ENCODE assay signal across 1 cellular context in the genomic region with DNA sequence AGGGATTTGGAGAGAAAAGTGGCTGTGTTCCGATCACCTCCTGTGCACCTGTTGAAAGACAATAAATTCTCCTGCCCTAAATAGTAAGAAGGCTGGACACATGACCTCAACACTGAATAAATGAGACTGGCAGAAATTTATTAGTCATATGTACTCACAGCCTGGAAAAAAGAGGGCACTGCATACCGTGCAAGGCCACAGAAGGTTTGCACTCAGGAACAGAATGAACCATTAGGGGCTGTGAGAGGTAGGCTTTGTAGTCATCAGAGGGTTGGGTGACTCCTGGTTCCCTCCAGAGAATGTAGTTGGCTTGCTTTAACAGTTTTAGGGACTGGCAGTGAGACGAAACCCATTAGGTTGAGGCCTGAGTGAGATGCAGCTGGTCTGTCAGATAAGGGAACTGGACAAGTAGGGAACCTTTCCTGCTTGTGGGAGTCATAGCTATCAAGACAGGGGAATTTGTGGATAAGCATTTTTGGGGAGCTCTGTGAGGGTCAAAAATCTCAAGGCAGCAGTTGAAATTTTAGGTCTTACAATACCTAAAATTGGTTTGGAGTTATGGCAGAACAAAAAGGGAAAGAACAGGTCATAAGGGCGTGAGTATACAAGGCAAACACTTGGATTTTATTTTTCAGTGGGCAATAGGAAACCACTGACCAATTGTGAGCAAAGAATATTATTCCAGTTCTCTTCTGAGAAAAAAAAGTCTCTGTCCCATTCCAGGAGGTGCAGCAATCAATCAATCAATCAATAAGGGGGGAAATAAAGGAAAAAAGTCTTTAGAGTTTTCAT.
TF ChIP-seq lines count a peak whose summit lies in the region.

No MANE protein-coding gene starts in this region.

TF ChIP-seq in K562, 482 proteins besides CTCF, POLR2A, EP300 and RAD21 (continued from another document and continues in another):
- TF ChIP-seq THAP12 (CRISPR knock-in tag; IDR thresholded peaks at IDR 0.05) (no peak), MXI1 (IDR thresholded peaks at IDR 0.05; ENCODE audit: low read depth, low read length) (peak; percentile 69; the same call in 1 of the 2 replicates), COPS2 (conservative IDR thresholded peaks at IDR 0.05) (no peak), MNT (conservative IDR thresholded peaks at IDR 0.05) (peak in 1 of 2 experiments; percentile 38; a peak in 3 of 4 replicates), NR2F6 (CRISPR knock-in tag; IDR thresholded peaks at IDR 0.05) (no peak), ZNF77 (CRISPR knock-in tag; IDR thresholded peaks at IDR 0.05) (no peak), ZNF134 (CRISPR knock-in tag; conservative IDR thresholded peaks at IDR 0.05) (0 out of 2 replicates have a peak, but pooled peaks have one; percentile 55), ZBTB11 (CRISPR knock-in tag; IDR thresholded peaks at IDR 0.05) (peak in 1 of 3 experiments; percentile 14; a peak in 1 of 6 replicates), SMARCA4 (IDR thresholded peaks at IDR 0.05) (peak; percentile 99), ZC3H4 (CRISPR knock-in tag; IDR thresholded peaks at IDR 0.05; ENCODE audit: borderline replicate concordance) (no peak), FOSL1 (tag; conservative IDR thresholded peaks at IDR 0.05) (no peak; the same call in 1 of the 2 replicates), NR2C1 (IDR thresholded peaks at IDR 0.05) (peak; percentile 9; the same call in 1 of the 2 replicates), NR2C1 (tag; IDR thresholded peaks at IDR 0.05) (peak; percentile 73), ZC3H8 (IDR thresholded peaks at IDR 0.05) (no peak), SP1 (CRISPR knock-in tag; IDR thresholded peaks at IDR 0.05) (no peak), CUX1 (CRISPR knock-in tag; IDR thresholded peaks at IDR 0.05) (peak; percentile 71), PRDM10 (IDR thresholded peaks at IDR 0.05; ENCODE audit: partially characterized antibody) (peak; percentile 99), RBBP5 (IDR thresholded peaks at IDR 0.05; ENCODE audit: borderline replicate concordance, insufficient read depth, low read length, poor library complexity, severe bottlenecking) (no peak), JUNB (CRISPR knock-in tag; conservative IDR thresholded peaks at IDR 0.05) (no peak), DDX20 (tag; IDR thresholded peaks at IDR 0.05; ENCODE audit: low read depth) (no peak), EZH2 (IDR thresholded peaks at IDR 0.05; ENCODE audit: borderline replicate concordance, low read depth, low read length) (no peak; the same call in 1 of the 2 replicates), CREB3L1 (IDR thresholded peaks at IDR 0.05; ENCODE audit: borderline replicate concordance, low read depth) (peak; percentile 40; the same call in 1 of the 2 replicates), NR1H2 (CRISPR knock-in tag; IDR thresholded peaks at IDR 0.05) (no peak), CHCHD3 (CRISPR knock-in tag; IDR thresholded peaks at IDR 0.05) (no peak), ZKSCAN3 (CRISPR knock-in tag; IDR thresholded peaks at IDR 0.05) (no peak), ZFP36 (IDR thresholded peaks at IDR 0.05; ENCODE audit: low read depth, low read length, partially characterized antibody) (no peak), GATA2 (CRISPR knock-in tag; IDR thresholded peaks at IDR 0.05) (peak; percentile 95), FOXA3 (CRISPR knock-in tag; conservative IDR thresholded peaks at IDR 0.05 in 1 of 2, IDR thresholded peaks at IDR 0.05 in 1 of 2) (no peak; a peak in 1 of 4 replicates), XRCC3 (IDR thresholded peaks at IDR 0.05) (no peak), ZNF586 (CRISPR knock-in tag; conservative IDR thresholded peaks at IDR 0.05) (no peak), SP2 (IDR thresholded peaks at IDR 0.05; ENCODE audit: extremely low read depth, low read depth, low read length, poor library complexity, severe bottlenecking) (no peak), YBX1 (IDR thresholded peaks at IDR 0.05) (no peak), RBM17 (IDR thresholded peaks at IDR 0.05; ENCODE audit: borderline replicate concordance, low read depth, low read length) (no peak), ZNF764 (CRISPR knock-in tag; IDR thresholded peaks at IDR 0.05; ENCODE audit: low read depth) (no peak), BDP1 (IDR thresholded peaks at IDR 0.05; ENCODE audit: insufficient read depth, insufficient read length) (no peak), NRF1 (conservative IDR thresholded peaks at IDR 0.05 in 1 of 2, IDR thresholded peaks at IDR 0.05 in 1 of 2) (no peak; a peak in 1 of 4 replicates), ZNF324 (CRISPR knock-in tag; IDR thresholded peaks at IDR 0.05) (no peak)
- TF ChIP-seq, protein P1, sequence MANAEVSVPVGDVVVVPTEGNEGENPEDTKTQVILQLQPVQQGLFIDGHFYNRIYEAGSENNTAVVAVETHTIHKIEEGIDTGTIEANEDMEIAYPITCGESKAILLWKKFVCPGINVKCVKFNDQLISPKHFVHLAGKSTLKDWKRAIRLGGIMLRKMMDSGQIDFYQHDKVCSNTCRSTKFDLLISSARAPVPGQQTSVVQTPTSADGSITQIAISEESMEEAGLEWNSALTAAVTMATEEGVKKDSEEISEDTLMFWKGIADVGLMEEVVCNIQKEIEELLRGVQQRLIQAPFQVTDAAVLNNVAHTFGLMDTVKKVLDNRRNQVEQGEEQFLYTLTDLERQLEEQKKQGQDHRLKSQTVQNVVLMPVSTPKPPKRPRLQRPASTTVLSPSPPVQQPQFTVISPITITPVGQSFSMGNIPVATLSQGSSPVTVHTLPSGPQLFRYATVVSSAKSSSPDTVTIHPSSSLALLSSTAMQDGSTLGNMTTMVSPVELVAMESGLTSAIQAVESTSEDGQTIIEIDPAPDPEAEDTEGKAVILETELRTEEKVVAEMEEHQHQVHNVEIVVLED (CRISPR knock-in tag; IDR thresholded peaks at IDR 0.05), result 0 out of 2 replicates have a peak, but pooled peaks have one; percentile 15
